Comparison of ENCODE assay signal across 8 cellular contexts in genomic region chr6:56359201-56359899, GRCh38.
DNase-seq lines count a peak whose midpoint lies in the region; ATAC-seq and TF ChIP-seq lines count a peak whose summit lies in the region.

No MANE protein-coding gene starts in this region.

- no peak for TF ChIP-seq POLR2A in heart left ventricle (IDR thresholded peaks at IDR 0.05)

- peak overlapping the region; percentile 48; the same call in 1 of the 2 replicates for H2AFZ ChIP-seq in SK-N-SH (ENCODE audit: low read depth)

- H4K20me1 ChIP-seq in SK-N-SH (ENCODE audit: insufficient read depth), result no peaks in the 10 kb centered on the region

- CTCF ChIA-PET in SK-N-SH (lab: Yijun Ruan, JAX), result interaction anchor here (0.7 to 9.4 kb wide), 13 partner anchors 11 to 385 kb away, joined by 3 to 135 read pairs (median 4); no protein-coding TSS in a partner anchor

- H3K27ac ChIP-seq in SK-N-SH (ENCODE audit: low read depth in 2 of 2, low read length in 1 of 2) (peak overlapping the region; percentile 22 to 54; a peak in 3 of 4 replicates), heart left ventricle (no peak overlapping the region)

- no peaks in the 10 kb centered on the region for H3K27me3 ChIP-seq in SK-N-SH (ENCODE audit: insufficient read depth)
- no peaks in the 10 kb centered on the region for H3K27me3 ChIP-seq in heart left ventricle

- H3K4me1 ChIP-seq in SK-N-SH (ENCODE audit: control insufficient read depth in 1 of 2, insufficient read depth in 2 of 2, low read depth in 1 of 2, low read length in 1 of 2), result peaks cover 23 to 41% of the 10 kb centered on the region in 2 experiments
- peaks cover 0 to 11% (median 1%) of the 10 kb centered on the region in 12 donors for H3K4me1 ChIP-seq in heart left ventricle

- H3K36me3 Mint-ChIP-seq in activated naive CD4-positive, alpha-beta T cell treated with anti-CD3 and anti-CD28 coated beads, Interleukin-2, amount 50 U/mL, for 72 hours, result no peaks in the 10 kb centered on the region

- peak; percentile 38 to 88; a peak in 3 of 4 replicates for TF ChIP-seq EP300 in SK-N-SH (IDR thresholded peaks at IDR 0.05; ENCODE audit: borderline replicate concordance in 1 of 2, low read depth in 1 of 2, low read length in 1 of 2)

- DNase-seq in GM12865 (ENCODE audit: low read depth) (peak; percentile 82), NCI-H1105 treated with DMSO at 0.1 percent for 48 hours (lab: John Stamatoyannopoulos, UW) (peak; percentile 76), SK-N-SH (peak; percentile 50), heart left ventricle (peak in 4 of 5 donors; percentile 36 to 60 (median 56)), putamen (ENCODE audit: low spot score) (peak; percentile 73)
- DNase-seq in activated naive CD4-positive, alpha-beta T cell treated with anti-CD3 and anti-CD28 coated beads, Interleukin-2, amount 50 U/mL, for 72 hours (ENCODE audit: low spot score in 2 of 2), result peak in 1 of 2 donors; percentile 60

- no peaks in the 10 kb centered on the region for H3K9me2 ChIP-seq in SK-N-SH

- H3K9ac ChIP-seq in SK-N-SH, result no peak overlapping the region

- TF ChIP-seq RAD21 in SK-N-SH (IDR thresholded peaks at IDR 0.05; ENCODE audit: low read length), result peak; percentile 98

- H3K27ac Mint-ChIP-seq in activated naive CD4-positive, alpha-beta T cell treated with anti-CD3 and anti-CD28 coated beads, Interleukin-2, amount 50 U/mL, for 72 hours, result no peak overlapping the region

- no peaks in the 10 kb centered on the region for H3K79me2 ChIP-seq in SK-N-SH (ENCODE audit: insufficient read depth)

- H3K9me3 ChIP-seq in SK-N-SH (no peaks in the 10 kb centered on the region; the same call in 1 of the 2 replicates), heart left ventricle (no peaks in the 10 kb centered on the region)

- peak overlapping the region; percentile 32 for H3K4me2 ChIP-seq in SK-N-SH

- TF ChIP-seq CTCF in GM12865 (IDR thresholded peaks at IDR 0.05; ENCODE audit: insufficient read depth, low read depth, low read length, missing control alignments) (peak; percentile 62), SK-N-SH (IDR thresholded peaks at IDR 0.05) (peak; percentile 79), heart left ventricle (IDR thresholded peaks at IDR 0.05) (peak; percentile 71 to 94 (median 82))

- H3F3A ChIP-seq in SK-N-SH (replicated peaks; ENCODE audit: insufficient read depth), result peaks cover 50% of the 10 kb centered on the region

- H3K4me3 ChIP-seq in GM12865 (ENCODE audit: low read depth, low read length), result no peak overlapping the region
- H3K4me3 ChIP-seq in SK-N-SH (ENCODE audit: low read depth in 2 of 2, low read length in 1 of 2), result peak overlapping the region; percentile 15 to 16; a peak in 2 of 4 replicates
- H3K4me3 ChIP-seq in heart left ventricle, result no peak overlapping the region

- POLR2A ChIA-PET in SK-N-SH (lab: Yijun Ruan, JAX), result no interaction called here

- intact Hi-C loops in heart left ventricle (cut with DNase I), result loop anchor here in 6 of 10 donors (1.0 to 10.0 kb wide), 7 partner anchors 98 to 495 kb away; no protein-coding TSS in a partner anchor

- no peaks in the 10 kb centered on the region for H3K9me3 Mint-ChIP-seq in activated naive CD4-positive, alpha-beta T cell treated with anti-CD3 and anti-CD28 coated beads, Interleukin-2, amount 50 U/mL, for 72 hours

- WGBS in SK-N-SH (ENCODE audit: low lambda C conversion rate), result 8% methylated on average over 9 of the region's 9 CpGs
- WGBS in heart left ventricle, 4 donors, result 31 to 34% (median 33%) methylated on average over 9 of the region's 9 CpGs

- peak; percentile 74 for ATAC-seq in HG02571 (IDR thresholded peaks at IDR 0.05; ENCODE audit: unreplicated experiment)
- peak; percentile 61 to 76 for ATAC-seq in activated naive CD4-positive, alpha-beta T cell treated with anti-CD3 and anti-CD28 coated beads, Interleukin-2, amount 50 U/mL, for 72 hours
- peak; percentile 34 to 80 (median 70) for ATAC-seq in heart left ventricle
- no peak for ATAC-seq in GM19328 (IDR thresholded peaks at IDR 0.05; ENCODE audit: unreplicated experiment)

- H3K36me3 ChIP-seq in SK-N-SH (replicated peaks in 1 of 2; ENCODE audit: control insufficient read depth in 1 of 2, insufficient read depth in 2 of 2, low read length in 1 of 2) (no peaks in the 10 kb centered on the region), heart left ventricle (no peaks in the 10 kb centered on the region)

TF ChIP-seq in SK-N-SH, 30 proteins besides CTCF, POLR2A, EP300 and RAD21 (continues in another document):
- TF ChIP-seq ELF1 (IDR thresholded peaks at IDR 0.05) (no peak), CHD2 (IDR thresholded peaks at IDR 0.05; ENCODE audit: low read length, partially characterized antibody) (peak; percentile 59), PBX3 (IDR thresholded peaks at IDR 0.05) (peak; percentile 91), TCF12 (IDR thresholded peaks at IDR 0.05) (peak; percentile 86), RCOR1 (IDR thresholded peaks at IDR 0.05; ENCODE audit: low read length) (peak; percentile 43), USF2 (IDR thresholded peaks at IDR 0.05; ENCODE audit: borderline replicate concordance, low read depth, low read length) (no peak), GATA2 (CRISPR knock-in tag; IDR thresholded peaks at IDR 0.05) (no peak), FOSL2 (IDR thresholded peaks at IDR 0.05; ENCODE audit: borderline replicate concordance, low read depth) (no peak), REST (IDR thresholded peaks at IDR 0.05; ENCODE audit: low read depth, low read length) (no peak), JUND (IDR thresholded peaks at IDR 0.05) (peak; percentile 50; the same call in 1 of the 2 replicates), FOXJ3 (CRISPR knock-in tag; IDR thresholded peaks at IDR 0.05) (no peak), NRF1 (IDR thresholded peaks at IDR 0.05; ENCODE audit: low read depth, low read length) (no peak), GABPA (IDR thresholded peaks at IDR 0.05; ENCODE audit: low read depth) (no peak), POLR2AphosphoS5 (IDR thresholded peaks at IDR 0.05; ENCODE audit: low read depth, low read length) (peak; percentile 43; the same call in 1 of the 2 replicates), MXI1 (IDR thresholded peaks at IDR 0.05; ENCODE audit: low read depth, low read length) (no peak), TEAD4 (IDR thresholded peaks at IDR 0.05; ENCODE audit: borderline replicate concordance, insufficient read depth) (peak; percentile 81; the same call in 1 of the 2 replicates), IRF3 (IDR thresholded peaks at IDR 0.05; ENCODE audit: low read depth, low read length) (no peak), MEF2A (IDR thresholded peaks at IDR 0.05; ENCODE audit: borderline replicate concordance, low read depth) (no peak), TAF1 (IDR thresholded peaks at IDR 0.05; ENCODE audit: borderline replicate concordance, low read depth, low read length) (peak; percentile 12; the same call in 1 of the 2 replicates)

Comparison
In these comparisons a context has a peak if more than half of its experiments do, and no peak if none do; other contexts are left out.
1. H3K4me3 ChIP-seq: peak in SK-N-SH (2 of 2); none in GM12865 (single experiment) and heart left ventricle (0 of 12).
2. H3K27ac ChIP-seq: peak in SK-N-SH (2 of 2); none in heart left ventricle (0 of 12).
3. Peak in every context shown above with its lines, with median percentiles within 50 percentile points of each other: CTCF ChIP-seq.